In genomic region chr6:54335871-54336270, GRCh38 we compare ENCODE assay signal across 11 cellular contexts. TPM values are rescaled to one million over a fixed set of nuclear protein-coding genes. Genes with fewer than 3 reads are reported as not detected.
A peak's percentile ranks its signal among the peaks of the same experiment; 100 is the strongest.
DNase-seq lines count a peak whose midpoint lies in the region; ATAC-seq and TF ChIP-seq lines count a peak whose summit lies in the region.
"Had no signal": no experiment of that assay in that cellular context is flagged by ENCODE, and none has a peak within 500 bp of the region (broad histone marks: within the 10 kb centered on the region; RNA-seq: fewer than 3 reads in every experiment).

No MANE protein-coding gene starts in this region.

- H3K4me3 ChIP-seq in HUES64 (ENCODE audit: low read length) (no peak overlapping the region), cardiac fibroblast (replicated peaks in 1 of 2; ENCODE audit: low read depth in 2 of 2, low read length in 2 of 2) (no peak overlapping the region), esophagus squamous epithelium (no peak overlapping the region)

- 76% methylated on average over 2 of the region's 2 CpGs for WGBS in HUES64
- WGBS in esophagus squamous epithelium, 2 donors: 8 to 10% methylated on average over 2 of the region's 2 CpGs

- H3K27ac ChIP-seq in HUES64 (ENCODE audit: low read depth, low read length) (0 out of 2 replicates have a peak overlapping the region, but pooled peaks have one; percentile 0), esophagus squamous epithelium (no peak overlapping the region)

- H3K27me3 ChIP-seq in HUES64 (ENCODE audit: insufficient read depth, low read length) (no peaks in the 10 kb centered on the region), esophagus squamous epithelium (no peaks in the 10 kb centered on the region)

- H3K4me1 ChIP-seq in HUES64 (ENCODE audit: insufficient read depth, low read length) (peaks cover 18% of the 10 kb centered on the region), esophagus squamous epithelium (no peaks in the 10 kb centered on the region)

- H3K36me3 ChIP-seq in HUES64 (ENCODE audit: insufficient read depth, low read length) (no peaks in the 10 kb centered on the region), esophagus squamous epithelium (no peaks in the 10 kb centered on the region)

- no peaks in the 10 kb centered on the region for H3K9me3 ChIP-seq in HUES64 (ENCODE audit: insufficient read depth, low read depth, low read length)
- H3K9me3 ChIP-seq in esophagus squamous epithelium: peaks cover 0 to 6% (median 0%) of the 10 kb centered on the region in 3 donors

- ATAC-seq in GM18909 (IDR thresholded peaks at IDR 0.05; ENCODE audit: poor library complexity, unreplicated experiment) (no peak), HG02759 (IDR thresholded peaks at IDR 0.05; ENCODE audit: unreplicated experiment) (no peak), HG02970 (IDR thresholded peaks at IDR 0.05; ENCODE audit: low FRiP score, unreplicated experiment) (no peak)

- DNase-seq in AG08396 (ENCODE audit: low spot score) (peak; percentile 63), cardiac fibroblast (ENCODE audit: low read depth in 2 of 2) (peak; percentile 89 to 92), kidney tubule cell (ENCODE audit: low spot score) (peak; percentile 95), esophagus squamous epithelium (lab: John Stamatoyannopoulos, UW) (no peak)
- DNase-seq: activated CD4-positive, alpha-beta T cell treated with anti-CD3 and anti-CD28 coated beads, Interleukin-2, amount 10 ng/mL, durations not matched to agents 7 days and 5 days; MV-4-11 had no signal

- H3K9ac ChIP-seq in HUES64 (ENCODE audit: low read depth, low read length): no peak overlapping the region

- no peak for TF ChIP-seq POLR2A in esophagus squamous epithelium (IDR thresholded peaks at IDR 0.05)

- no peak for TF ChIP-seq CTCF in cardiac fibroblast (IDR thresholded peaks at IDR 0.05; ENCODE audit: low read depth, low read length)
- TF ChIP-seq CTCF in esophagus squamous epithelium (IDR thresholded peaks at IDR 0.05): no peak

- intact Hi-C loops in esophagus squamous epithelium (cut with DNase I): no loop called here

RNA-seq across cellular contexts. Expression of gene TINAG, which starts 27.6 kb away (rescaled TPM):
- polyA plus RNA-seq in HUES64 (2013, experiment 1 of 2): not detected
- not detected for polyA plus RNA-seq in HUES64 (2013, experiment 2 of 2)
- not detected for total RNA-seq in esophagus squamous epithelium
- total RNA-seq: activated CD4-positive, alpha-beta T cell treated with anti-CD3 and anti-CD28 coated beads, Interleukin-2, amount 10 ng/mL, durations not matched to agents 7 days and 5 days had no signal
- polyA plus RNA-seq: adipose tissue had no signal
